26 cellular contexts compared by ENCODE assay signal in genomic region chr11:86018249-86018648, GRCh38. TPM values are rescaled to one million over a fixed set of nuclear protein-coding genes. Genes with fewer than 3 reads are reported as not detected.
A peak's percentile ranks its signal among the peaks of the same experiment; 100 is the strongest.
DNase-seq lines count a peak whose midpoint lies in the region; ATAC-seq, FAIRE-seq and TF ChIP-seq lines count a peak whose summit lies in the region.
"Had no signal": no experiment of that assay in that cellular context is flagged by ENCODE, and none has a peak within 500 bp of the region (broad histone marks: within the 10 kb centered on the region; RNA-seq: fewer than 3 reads in every experiment).

No MANE protein-coding gene starts in this region.

- TF ChIP-seq POLR2A in K562 (conservative IDR thresholded peaks at IDR 0.05) = no peak

- H3K27me3 ChIP-seq in K562 (ENCODE audit: control insufficient read depth in 2 of 2, insufficient read depth in 2 of 2, low read length in 2 of 2) = no peaks in the 10 kb centered on the region
- H3K27me3 ChIP-seq in hepatocyte = no peaks in the 10 kb centered on the region
- H3K27me3 ChIP-seq: BE2C, BLaER1 had no signal

- no peak overlapping the region for H3K4me3 ChIP-seq in K562
- no peak overlapping the region for H3K4me3 ChIP-seq in hepatocyte
- H3K4me3 ChIP-seq: BLaER1, GM12878 had no signal

- no peak for FAIRE-seq in K562 (lab: Jason Lieb, UNC)
- FAIRE-seq: GM12878, GM12892, GM18507 had no signal

- POLR2A ChIA-PET in activated CD4-positive, alpha-beta T cell treated with anti-CD3 and anti-CD28 coated beads, Interleukin-2, amount 10 ng/mL, durations not matched to agents 7 days and 5 days (lab: Charles Lee) = no interaction called here
- POLR2A ChIA-PET in K562 (lab: Yijun Ruan, JAX) = interaction anchor here (0.6 to 1.3 kb wide), 3 partner anchors 8 to 22 kb away, joined by 3 to 4 read pairs (median 3); no protein-coding TSS in a partner anchor

- H3K9ac ChIP-seq in K562 (ENCODE audit: insufficient read depth in 1 of 2, low read depth in 2 of 2, low read length in 2 of 2) = no peak overlapping the region
- H3K9ac ChIP-seq: BLaER1 had no signal

- no peaks in the 10 kb centered on the region for H3K9me3 Mint-ChIP-seq in activated CD4-positive, alpha-beta T cell treated with anti-CD3 and anti-CD28 coated beads, Interleukin-2, amount 10 ng/mL, durations not matched to agents 7 days and 5 days
- no peaks in the 10 kb centered on the region for H3K9me3 Mint-ChIP-seq in natural killer cell treated with Interleukin-12 subunit alpha and Interleukin-12 subunit beta and Interleukin-15 and Interleukin-18, amount 100 ng/mL, for 72 hours
- no peaks in the 10 kb centered on the region for H3K9me3 Mint-ChIP-seq in natural killer cell
- H3K9me3 Mint-ChIP-seq: CD14-positive monocyte; CD4-positive, alpha-beta memory T cell; CD4-positive, CD25-positive, alpha-beta regulatory T cell; CD8-positive, alpha-beta memory T cell had no signal

- no peak for DNase-seq in activated CD4-positive, alpha-beta T cell treated with anti-CD3 and anti-CD28 coated beads, Interleukin-2, amount 10 ng/mL, durations not matched to agents 7 days and 5 days
- no peak for DNase-seq in activated CD4-positive, alpha-beta T cell treated with anti-CD3 and anti-CD28 coated beads, Interleukin-2, amount 50 U/mL, for 48 hours
- no peak for DNase-seq in natural killer cell treated with Interleukin-12 subunit alpha and Interleukin-12 subunit beta and Interleukin-15 and Interleukin-18, amount 100 ng/mL, for 72 hours (ENCODE audit: low spot score)
- DNase-seq in natural killer cell (no peak), K562 (ENCODE audit: extremely low read depth in 1 of 4, low spot score in 3 of 4) (no peak), hepatocyte (ENCODE audit: low spot score) (no peak)
- DNase-seq: ACHN; BE2C; C1 segment of cervical spinal cord; CD4-positive, alpha-beta memory T cell; CD4-positive, CD25-positive, alpha-beta regulatory T cell; CD8-positive, alpha-beta memory T cell; COR-L47; DMS 273 treated with DMSO at 0.1 percent for 48 hours; DMS153; DMS53; DMS79; DND-41; EL; GDM1 had no signal

- H3K36me3 Mint-ChIP-seq in activated CD4-positive, alpha-beta T cell treated with anti-CD3 and anti-CD28 coated beads, Interleukin-2, amount 10 ng/mL, durations not matched to agents 7 days and 5 days (ENCODE audit: low read depth) = peaks cover 54% of the 10 kb centered on the region
- peaks cover 44% of the 10 kb centered on the region for H3K36me3 Mint-ChIP-seq in natural killer cell treated with Interleukin-12 subunit alpha and Interleukin-12 subunit beta and Interleukin-15 and Interleukin-18, amount 100 ng/mL, for 72 hours
- H3K36me3 Mint-ChIP-seq in natural killer cell = peaks cover 2% of the 10 kb centered on the region

- peaks cover 25% of the 10 kb centered on the region for H3K4me1 Mint-ChIP-seq in activated CD4-positive, alpha-beta T cell treated with anti-CD3 and anti-CD28 coated beads, Interleukin-2, amount 10 ng/mL, durations not matched to agents 7 days and 5 days
- peaks cover 44 to 61% of the 10 kb centered on the region in 2 donors for H3K4me1 Mint-ChIP-seq in natural killer cell treated with Interleukin-12 subunit alpha and Interleukin-12 subunit beta and Interleukin-15 and Interleukin-18, amount 100 ng/mL, for 72 hours (ENCODE audit: low read depth in 2 of 2)
- peaks cover 53 to 60% of the 10 kb centered on the region in 2 donors for H3K4me1 Mint-ChIP-seq in natural killer cell

- H2AFZ ChIP-seq in K562 (ENCODE audit: low read depth, low read length) (no peak overlapping the region), hepatocyte (no peak overlapping the region)

- no peaks in the 10 kb centered on the region for H3K9me2 ChIP-seq in hepatocyte (replicated peaks; ENCODE audit: insufficient read depth)

- CTCF ChIA-PET in activated CD4-positive, alpha-beta T cell treated with anti-CD3 and anti-CD28 coated beads, Interleukin-2, amount 10 ng/mL, durations not matched to agents 7 days and 5 days (lab: Charles Lee) = interaction anchor here (1.0 to 1.6 kb wide), 2 partner anchors 9 to 33 kb away, joined by 3 read pairs; no protein-coding TSS in a partner anchor
- CTCF ChIA-PET in K562 (lab: Yijun Ruan, JAX; ENCODE audit: low intra/inter-chr PET ratio) = no interaction called here

- intact Hi-C loops in natural killer cell (cut with micrococcal nuclease) (no loop called here), K562 (cut with micrococcal nuclease) (no loop called here)

- no peak for TF ChIP-seq CTCF in natural killer cell (IDR thresholded peaks at IDR 0.05)
- TF ChIP-seq CTCF in K562 (IDR thresholded peaks at IDR 0.05 in 2 of 3, conservative IDR thresholded peaks at IDR 0.05 in 1 of 3; ENCODE audit: insufficient read depth in 2 of 3, low read depth in 1 of 3, low read length in 3 of 3) = no peak
- TF ChIP-seq CTCF in hepatocyte (IDR thresholded peaks at IDR 0.05; ENCODE audit: poor library complexity) = no peak

- peak overlapping the region; percentile 9 for H3K27ac Mint-ChIP-seq in activated CD4-positive, alpha-beta T cell treated with anti-CD3 and anti-CD28 coated beads, Interleukin-2, amount 10 ng/mL, durations not matched to agents 7 days and 5 days
- peak overlapping the region; percentile 21 to 72 for H3K27ac Mint-ChIP-seq in natural killer cell treated with Interleukin-12 subunit alpha and Interleukin-12 subunit beta and Interleukin-15 and Interleukin-18, amount 100 ng/mL, for 72 hours
- peak overlapping the region in 1 of 2 donors; percentile 26 for H3K27ac Mint-ChIP-seq in natural killer cell
- H3K27ac Mint-ChIP-seq: CD4-positive, CD25-positive, alpha-beta regulatory T cell had no signal

- ATAC-seq in natural killer cell treated with Interleukin-12 subunit alpha and Interleukin-12 subunit beta and Interleukin-15 and Interleukin-18, amount 100 ng/mL, for 72 hours = no peak
- ATAC-seq in natural killer cell = no peak
- no peak for ATAC-seq in K562
- ATAC-seq: GM12878 had no signal

- H3K36me3 ChIP-seq in K562 (ENCODE audit: control insufficient read depth, insufficient read depth, low read length) (peaks cover 93% of the 10 kb centered on the region), hepatocyte (replicated peaks; ENCODE audit: insufficient read depth, low read depth) (no peaks in the 10 kb centered on the region)

- H3K9me1 ChIP-seq in K562 (ENCODE audit: control insufficient read depth, insufficient read depth, low read length) = no peaks in the 10 kb centered on the region

- no peak for TF ChIP-seq EP300 in K562 (IDR thresholded peaks at IDR 0.05; ENCODE audit: low read length)

- H3K79me2 ChIP-seq in K562 (ENCODE audit: control insufficient read depth, insufficient read depth, low read length) (peaks cover 93% of the 10 kb centered on the region), hepatocyte (peaks cover 38% of the 10 kb centered on the region)

- H3K4me2 ChIP-seq in K562 (ENCODE audit: insufficient read depth, low read length) = no peak overlapping the region
- H3K4me2 ChIP-seq in hepatocyte = no peak overlapping the region
- H3K4me2 ChIP-seq: BLaER1 had no signal

- in situ Hi-C loops in K562 (cut with MboI) = no loop called here

- no TSS peak for BruUV-seq in K562 (replicated peaks; lab: Mats Ljungman, UMichigan)

- 94% methylated on average over 1 of the region's 1 CpG for WGBS in K562 (ENCODE audit: insufficient coverage, low coverage, missing lambda C conversion rate)
- 93% methylated on average over 1 of the region's 1 CpG for WGBS in hepatocyte (ENCODE audit: low lambda C conversion rate, missing lambda C conversion rate)

- H3K27ac ChIP-seq in K562 (ENCODE audit: extremely low read depth, low read depth, low read length) = no peak overlapping the region
- H3K27ac ChIP-seq in hepatocyte = no peak overlapping the region
- H3K27ac ChIP-seq: 22Rv1, BLaER1 had no signal

- H3K27me3 Mint-ChIP-seq in activated CD4-positive, alpha-beta T cell treated with anti-CD3 and anti-CD28 coated beads, Interleukin-2, amount 10 ng/mL, durations not matched to agents 7 days and 5 days = no peaks in the 10 kb centered on the region
- no peaks in the 10 kb centered on the region for H3K27me3 Mint-ChIP-seq in natural killer cell treated with Interleukin-12 subunit alpha and Interleukin-12 subunit beta and Interleukin-15 and Interleukin-18, amount 100 ng/mL, for 72 hours
- H3K27me3 Mint-ChIP-seq in natural killer cell (ENCODE audit: low read depth in 2 of 2) = no peaks in the 10 kb centered on the region
- H3K27me3 Mint-ChIP-seq: CD4-positive, alpha-beta memory T cell; CD4-positive, CD25-positive, alpha-beta regulatory T cell; CD8-positive, alpha-beta memory T cell had no signal

- no peaks in the 10 kb centered on the region; the same call in 1 of the 2 replicates for H4K20me1 ChIP-seq in K562 (replicated peaks; ENCODE audit: control insufficient read depth, insufficient read depth, low read length)
- H4K20me1 ChIP-seq in hepatocyte (ENCODE audit: insufficient read depth, poor library complexity, severe bottlenecking) = peaks cover 6% of the 10 kb centered on the region

- H3K9me3 ChIP-seq in K562 (replicated peaks; ENCODE audit: control insufficient read depth, insufficient read depth, low read depth, low read length) (no peaks in the 10 kb centered on the region), hepatocyte (ENCODE audit: low read depth) (no peaks in the 10 kb centered on the region)
- H3K9me3 ChIP-seq: BE2C had no signal

- H3K4me1 ChIP-seq in K562 (replicated peaks in 1 of 2; ENCODE audit: control insufficient read depth in 2 of 2, insufficient read depth in 2 of 2, low read length in 2 of 2) (peaks cover 0 to under 1% of the 10 kb centered on the region in 2 experiments; a peak in 2 of 5 replicates), hepatocyte (ENCODE audit: insufficient read depth) (no peaks in the 10 kb centered on the region)
- H3K4me1 ChIP-seq: BLaER1 had no signal

- H3K4me3 Mint-ChIP-seq in activated CD4-positive, alpha-beta T cell treated with anti-CD3 and anti-CD28 coated beads, Interleukin-2, amount 10 ng/mL, durations not matched to agents 7 days and 5 days = no peak overlapping the region
- no peak overlapping the region for H3K4me3 Mint-ChIP-seq in natural killer cell treated with Interleukin-12 subunit alpha and Interleukin-12 subunit beta and Interleukin-15 and Interleukin-18, amount 100 ng/mL, for 72 hours
- no peak overlapping the region for H3K4me3 Mint-ChIP-seq in natural killer cell
- H3K4me3 Mint-ChIP-seq: CD14-positive monocyte; CD4-positive, alpha-beta memory T cell; CD4-positive, CD25-positive, alpha-beta regulatory T cell; CD8-positive, alpha-beta memory T cell had no signal

- TF ChIP-seq RAD21 in K562 (CRISPR knock-in tag; conservative IDR thresholded peaks at IDR 0.05 in 1 of 2, IDR thresholded peaks at IDR 0.05 in 1 of 2) = no peak

RNA-seq across cellular contexts. Expression of gene PICALM, which starts 50.6 kb away (rescaled TPM):
- 100 to 1,000 TPM in 1 of 2 experiments, 10 to 100 TPM in 1; 89.4 to 140 TPM for total RNA-seq in activated CD4-positive, alpha-beta T cell treated with anti-CD3 and anti-CD28 coated beads, Interleukin-2, amount 10 ng/mL, durations not matched to agents 7 days and 5 days
- total RNA-seq in natural killer cell treated with Interleukin-12 subunit alpha and Interleukin-12 subunit beta and Interleukin-15 and Interleukin-18, amount 100 ng/mL, for 72 hours = 100 to 1,000 TPM; 208 to 223 TPM
- total RNA-seq in natural killer cell = 100 to 1,000 TPM; 262 to 291 (median 285) TPM
- 475 and 1,498 TPM in 2 replicates for total RNA-seq in K562 (2011; cell fraction: chromatin; rRNA removed; ENCODE audit: low replicate concordance)
- 202 and 279 TPM in 2 replicates for total RNA-seq in K562 (2011; cell fraction: nucleolus; rRNA removed)
- 517 and 758 TPM in 2 replicates for total RNA-seq in K562 (2011; cell fraction: nucleoplasm; rRNA removed)
- 230 and 307 TPM in 2 replicates for total RNA-seq in K562 (2014; rRNA removed)
- 340 and 386 TPM in 2 replicates for total RNA-seq in K562 (2014; rRNA removed; fragmentation: Illumina TruSeq; extraction: Trizol)
- total RNA-seq in K562 (2015; rRNA removed; fragmentation: Illumina TruSeq; extraction: Trizol) = 269 and 309 TPM in 2 replicates
- 281 and 340 TPM in 2 replicates for total RNA-seq in K562 (2021)
- 681 and 990 TPM in 2 replicates for polyA plus RNA-seq in K562 (2011; rRNA removed)
- 509 and 566 TPM in 2 replicates for polyA plus RNA-seq in K562 (2011; cell fraction: cytosol; rRNA removed)
- 499 and 568 TPM in 2 replicates for polyA plus RNA-seq in K562 (2011; cell fraction: nucleus; rRNA removed)
- 259 and 286 TPM in 2 replicates for polyA plus RNA-seq in K562 (2012)
- 445 and 542 TPM in 2 replicates for polyA plus RNA-seq in K562 (2014; fragmentation: Illumina TruSeq; extraction: Trizol)
- 100 to 1,000 TPM in 1 of 2 experiments, 10 to 100 TPM in 1; 41.3 to 129 TPM for polyA plus RNA-seq in K562 (2014; fragmentation: Nextera tagmentation; extraction: Ambion mirVana)
- 304 TPM in 2 replicates for polyA plus RNA-seq in K562 (2014; rRNA removed)
- 1,181 and 1,573 TPM in 2 replicates for polyA minus RNA-seq in K562 (2011; rRNA and poly(A)+ RNA removed)
- 387 and 658 TPM in 2 replicates for polyA minus RNA-seq in K562 (2011; cell fraction: cytosol; rRNA and poly(A)+ RNA removed)
- 394 and 431 TPM in 2 replicates for polyA minus RNA-seq in K562 (2011; cell fraction: nucleus; rRNA and poly(A)+ RNA removed)
- 197 and 248 TPM in 2 replicates for total RNA-seq in hepatocyte
- 46.4 and 47.7 TPM in 2 replicates for polyA plus RNA-seq in hepatocyte
